10 cellular contexts compared by ENCODE assay signal in genomic region chr16:84294196-84295142, GRCh38. TPM values are rescaled to one million over a fixed set of nuclear protein-coding genes. Genes with fewer than 3 reads are reported as not detected.
DNase-seq lines count a peak whose midpoint lies in the region; ATAC-seq and TF ChIP-seq lines count a peak whose summit lies in the region.
"Had no signal": no experiment of that assay in that cellular context is flagged by ENCODE, and none has a peak within 500 bp of the region (broad histone marks: within the 10 kb centered on the region; RNA-seq: fewer than 3 reads in every experiment).

Gene WFDC1 (plus strand): TSS chr16:84294878. CDS start chr16:84294972, 94 bp downstream.

- H3K9me3 Mint-ChIP-seq in mesothelial cell of epicardium, result no peaks in the 10 kb centered on the region
- no peaks in the 10 kb centered on the region for H3K9me3 Mint-ChIP-seq in type B pancreatic cell

- H3K36me3 ChIP-seq in duodenal mucosa (ENCODE audit: control insufficient read depth in 1 of 2, insufficient read depth in 2 of 2, low read length in 2 of 2), result no peaks in the 10 kb centered on the region

- peaks cover 5 to 11% of the 10 kb centered on the region in 2 donors for H3K27me3 ChIP-seq in duodenal mucosa (ENCODE audit: control insufficient read depth in 1 of 2, insufficient read depth in 2 of 2, low read length in 2 of 2)

- H3K27ac Mint-ChIP-seq in mesothelial cell of epicardium (no peak within 1 kb of the TSS), type B pancreatic cell (no peak within 1 kb of the TSS)

- H3K36me3 Mint-ChIP-seq in mesothelial cell of epicardium (no peaks in the 10 kb centered on the region), type B pancreatic cell (no peaks in the 10 kb centered on the region)

- H3K4me3 Mint-ChIP-seq in mesothelial cell of epicardium (peak within 1 kb of the TSS; percentile 1), type B pancreatic cell (peak within 1 kb of the TSS; percentile 67)

- ATAC-seq in GM21447 (IDR thresholded peaks at IDR 0.05; ENCODE audit: unreplicated experiment) (no peak), GM18519 (IDR thresholded peaks at IDR 0.05; ENCODE audit: low FRiP score, unreplicated experiment) (no peak), GM18517 (IDR thresholded peaks at IDR 0.05; ENCODE audit: unreplicated experiment) (no peak)

- peak within 1 kb of the TSS; percentile 34 to 42 for H3K4me3 ChIP-seq in duodenal mucosa (ENCODE audit: low read depth in 1 of 2, low read length in 2 of 2)

- H3K27me3 Mint-ChIP-seq in mesothelial cell of epicardium (ENCODE audit: low read depth) (peaks cover 19% of the 10 kb centered on the region), type B pancreatic cell (peaks cover 40% of the 10 kb centered on the region)

- H3K9me3 ChIP-seq in duodenal mucosa (ENCODE audit: control insufficient read depth in 1 of 2, low read length in 2 of 2), result no peaks in the 10 kb centered on the region

- DNase-seq in DMS 273 (lab: John Stamatoyannopoulos, UW; ENCODE audit: unreplicated experiment) (peak; percentile 32), DMS 273 treated with DMSO at 0.1 percent for 48 hours (lab: John Stamatoyannopoulos, UW) (no peak), mesothelial cell of epicardium (ENCODE audit: low spot score in 2 of 2, unreplicated experiment in 2 of 2) (no peak), type B pancreatic cell (ENCODE audit: extremely low spot score, unreplicated experiment) (no peak)
- DNase-seq: NCI-H1694 had no signal

- H3K27ac ChIP-seq in duodenal mucosa (ENCODE audit: low read depth, low read length), result peak within 1 kb of the TSS; percentile 15
- H3K27ac ChIP-seq: 22Rv1 had no signal

- peak within 1 kb of the TSS; percentile 4 to 54 for H3K9ac ChIP-seq in duodenal mucosa (ENCODE audit: low read depth in 1 of 2, low read length in 2 of 2)

- H3K4me1 Mint-ChIP-seq in mesothelial cell of epicardium (peaks cover 35% of the 10 kb centered on the region), type B pancreatic cell (ENCODE audit: unreplicated experiment) (peaks cover 33% of the 10 kb centered on the region)

- peaks cover 0 to 5% of the 10 kb centered on the region in 2 donors for H3K4me1 ChIP-seq in duodenal mucosa (ENCODE audit: control insufficient read depth in 1 of 2, insufficient read depth in 2 of 2, low read length in 2 of 2)

- TF ChIP-seq CTCF in mesothelial cell of epicardium (IDR thresholded peaks at IDR 0.05; ENCODE audit: unreplicated experiment), result no peak
- no peak for TF ChIP-seq CTCF in type B pancreatic cell (conservative IDR thresholded peaks at IDR 0.05)

RNA-seq across cellular contexts. Expression of gene WFDC1, which starts in this region (rescaled TPM):
- total RNA-seq in mesothelial cell of epicardium (2.2 to 3.0 TPM (median 2.6 TPM) in 3 replicates), type B pancreatic cell (ENCODE audit: low replicate concordance) (0.95 and 2.0 TPM in 2 replicates)
